Comparison of ENCODE assay signal across 8 cellular contexts in the genomic region with DNA sequence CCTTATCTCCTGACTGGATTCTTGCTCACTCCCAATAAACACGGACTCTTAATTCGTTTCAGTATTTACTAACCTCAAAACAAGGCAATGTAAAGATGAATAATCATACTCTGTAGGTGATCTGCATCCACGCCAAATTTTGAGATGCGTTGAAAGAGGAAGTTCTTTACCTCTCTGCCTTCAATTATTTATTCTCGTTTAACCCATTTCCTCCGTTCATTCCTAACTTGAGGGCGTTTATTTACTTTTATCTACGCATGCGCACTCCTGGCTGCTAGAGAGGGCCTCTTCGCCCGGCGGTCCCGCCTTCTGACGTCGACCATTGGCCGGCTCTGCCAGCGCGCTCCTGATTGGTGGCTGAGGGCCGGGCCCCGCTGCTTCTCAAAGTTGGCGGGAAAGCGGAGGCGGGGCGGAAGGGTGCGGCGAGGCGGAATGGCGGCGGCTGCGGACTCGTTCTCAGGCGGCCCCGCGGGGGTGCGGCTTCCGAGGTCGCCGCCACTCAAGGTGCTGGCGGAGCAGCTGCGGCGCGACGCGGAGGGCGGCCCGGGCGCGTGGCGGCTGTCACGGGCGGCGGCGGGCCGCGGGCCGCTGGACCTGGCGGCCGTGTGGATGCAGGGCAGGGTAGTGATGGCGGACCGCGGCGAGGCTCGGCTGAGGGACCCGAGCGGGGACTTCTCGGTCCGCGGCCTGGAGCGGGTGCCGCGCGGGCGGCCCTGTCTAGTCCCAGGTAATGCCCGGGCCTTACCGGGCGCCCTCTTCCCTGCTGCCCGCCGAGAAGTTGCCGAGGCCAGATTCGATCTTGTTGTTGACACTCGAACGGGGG. TPM values are rescaled to one million over a fixed set of nuclear protein-coding genes. Genes with fewer than 3 reads are reported as not detected.
DNase-seq lines count a peak whose midpoint lies in the region; ATAC-seq and TF ChIP-seq lines count a peak whose summit lies in the region.

A gene (plus strand): TSS at position 420 of the 823 bp plus-strand sequence. CDS start 13 bp downstream, at position 433.

- peaks cover 11% of the 10 kb centered on the region for H3K4me1 Mint-ChIP-seq in T-helper 17 cell

- peak within 1 kb of the TSS; percentile 92 for H3K27ac Mint-ChIP-seq in T-helper 17 cell

- no peaks in the 10 kb centered on the region for H3K27me3 Mint-ChIP-seq in T-helper 17 cell

- H3K27ac ChIP-seq in right atrium auricular region, result no peak within 1 kb of the TSS
- H3K27ac ChIP-seq in vagina, result peak within 1 kb of the TSS; percentile 70

- TF ChIP-seq CTCF in right atrium auricular region (IDR thresholded peaks at IDR 0.05) (no peak), vagina (IDR thresholded peaks at IDR 0.05) (no peak)

- ATAC-seq in GM18502 (IDR thresholded peaks at IDR 0.05; ENCODE audit: poor library complexity, unreplicated experiment) (peak; percentile 98), HG02943 (IDR thresholded peaks at IDR 0.05; ENCODE audit: low read depth, unreplicated experiment) (peak; percentile 98), T-helper 17 cell (peak; percentile 100)

- H3K27me3 ChIP-seq in right atrium auricular region (no peaks in the 10 kb centered on the region), vagina (no peaks in the 10 kb centered on the region)

- peak within 1 kb of the TSS; percentile 93 for H3K4me3 Mint-ChIP-seq in T-helper 17 cell

- DNase-seq in NCI-H187 (lab: John Stamatoyannopoulos, UW) (peak; percentile 34 to 82), T-helper 17 cell (peak; percentile 93 to 96 (median 94)), amygdala (lab: John Stamatoyannopoulos, UW) (peak; percentile 29 to 95 (median 87)), right atrium auricular region (ENCODE audit: low spot score) (peak; percentile 95), pulmonary artery endothelial cell (ENCODE audit: low read depth, low spot score) (peak; percentile 73), vagina (ENCODE audit: extremely low spot score in 2 of 2) (no peak)

- TF ChIP-seq POLR2A in vagina (IDR thresholded peaks at IDR 0.05), result no peak

- intact Hi-C loops in vagina (cut with DNase I), result no loop called here

- H3K36me3 ChIP-seq in right atrium auricular region (no peaks in the 10 kb centered on the region), vagina (no peaks in the 10 kb centered on the region)

- H3K9me3 ChIP-seq in T-helper 17 cell (ENCODE audit: control insufficient read depth, low read length, poor library complexity, severe bottlenecking), result no peaks in the 10 kb centered on the region
- no peaks in the 10 kb centered on the region for H3K9me3 ChIP-seq in right atrium auricular region
- no peaks in the 10 kb centered on the region for H3K9me3 ChIP-seq in vagina

- H3K4me1 ChIP-seq in right atrium auricular region (peaks cover 0 to 18% of the 10 kb centered on the region in 2 donors), vagina (peaks cover 34% of the 10 kb centered on the region)

- no peaks in the 10 kb centered on the region for H3K36me3 Mint-ChIP-seq in T-helper 17 cell (ENCODE audit: low read depth)

- peak within 1 kb of the TSS; percentile 35 to 64 for H3K4me3 ChIP-seq in right atrium auricular region
- peak within 1 kb of the TSS; percentile 59 to 82 for H3K4me3 ChIP-seq in vagina

RNA-seq across cellular contexts. Expression of the gene that starts here (rescaled TPM):
- total RNA-seq in T-helper 17 cell, result 1 to 10 TPM; 1.4 to 2.1 TPM
- total RNA-seq in right atrium auricular region, result under 1 TPM in 1 of 2 donors, not detected in 1; 0.85 TPM
- total RNA-seq in pulmonary artery endothelial cell, result 5.9 and 16.9 TPM in 2 replicates
- 0.74 TPM for total RNA-seq in vagina

Comparison
In these comparisons a context has a peak if more than half of its experiments do, and no peak if none do; other contexts are left out.
1. Peak in DNase-seq and H3K4me3 ChIP-seq in right atrium auricular region; RNA of the gene not detected or under 1 TPM.
2. DNase-seq: peak in NCI-H187 (2 of 2), T-helper 17 cell (3 of 3), amygdala (56 of 56) and pulmonary artery endothelial cell (single experiment); none in vagina (0 of 2).
3. Peak in every context shown above with its lines, with median percentiles within 50 percentile points of each other: ATAC-seq.